Comparison of ENCODE assay signal across 1 cellular context in the genomic region with DNA sequence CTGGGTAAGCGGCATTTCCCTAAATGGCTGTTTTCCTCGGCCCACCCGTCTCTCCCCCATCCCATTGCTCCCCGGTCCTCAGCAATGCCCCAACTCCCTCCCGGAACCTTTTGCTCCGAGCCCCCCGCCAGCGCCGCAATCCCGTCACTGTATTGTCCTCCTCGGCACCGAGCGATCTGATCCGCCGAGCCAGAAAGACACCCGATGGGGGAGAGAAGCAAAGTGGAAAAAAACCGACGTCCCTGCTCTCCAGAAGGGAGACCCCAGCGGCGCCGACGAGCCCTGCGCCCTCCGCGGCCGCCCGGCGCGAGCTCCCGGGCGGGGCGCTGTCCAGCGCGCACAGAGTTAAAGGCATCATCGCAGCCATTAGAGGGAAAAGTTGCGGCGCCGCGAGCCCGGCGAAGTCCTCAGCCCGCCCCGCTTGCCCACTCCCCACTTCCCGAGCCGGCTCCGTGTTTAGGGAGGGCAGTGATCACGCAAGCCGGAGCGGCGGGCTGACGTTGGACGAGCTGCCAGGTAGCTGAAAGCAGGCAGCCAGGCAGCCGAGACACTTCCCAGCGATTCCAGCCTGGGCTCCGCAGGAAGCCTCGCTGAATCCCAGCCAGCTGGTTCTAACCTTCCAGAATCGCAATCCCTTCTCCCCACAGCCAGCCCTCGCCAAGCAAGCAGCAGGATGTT.
TF ChIP-seq lines count a peak whose summit lies in the region.

A gene with protein sequence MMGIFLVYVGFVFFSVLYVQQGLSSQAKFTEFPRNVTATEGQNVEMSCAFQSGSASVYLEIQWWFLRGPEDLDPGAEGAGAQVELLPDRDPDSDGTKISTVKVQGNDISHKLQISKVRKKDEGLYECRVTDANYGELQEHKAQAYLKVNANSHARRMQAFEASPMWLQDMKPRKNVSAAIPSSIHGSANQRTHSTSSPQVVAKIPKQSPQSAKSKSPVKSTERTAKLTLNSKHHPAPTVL (plus strand): TSS at position 435 of the 678 bp plus-strand sequence. CDS start 356 bp downstream, outside the sequence.

TF ChIP-seq in HepG2, 621 proteins besides CTCF, POLR2A, EP300 and RAD21 (continued from another document):
- TF ChIP-seq, protein P1, sequence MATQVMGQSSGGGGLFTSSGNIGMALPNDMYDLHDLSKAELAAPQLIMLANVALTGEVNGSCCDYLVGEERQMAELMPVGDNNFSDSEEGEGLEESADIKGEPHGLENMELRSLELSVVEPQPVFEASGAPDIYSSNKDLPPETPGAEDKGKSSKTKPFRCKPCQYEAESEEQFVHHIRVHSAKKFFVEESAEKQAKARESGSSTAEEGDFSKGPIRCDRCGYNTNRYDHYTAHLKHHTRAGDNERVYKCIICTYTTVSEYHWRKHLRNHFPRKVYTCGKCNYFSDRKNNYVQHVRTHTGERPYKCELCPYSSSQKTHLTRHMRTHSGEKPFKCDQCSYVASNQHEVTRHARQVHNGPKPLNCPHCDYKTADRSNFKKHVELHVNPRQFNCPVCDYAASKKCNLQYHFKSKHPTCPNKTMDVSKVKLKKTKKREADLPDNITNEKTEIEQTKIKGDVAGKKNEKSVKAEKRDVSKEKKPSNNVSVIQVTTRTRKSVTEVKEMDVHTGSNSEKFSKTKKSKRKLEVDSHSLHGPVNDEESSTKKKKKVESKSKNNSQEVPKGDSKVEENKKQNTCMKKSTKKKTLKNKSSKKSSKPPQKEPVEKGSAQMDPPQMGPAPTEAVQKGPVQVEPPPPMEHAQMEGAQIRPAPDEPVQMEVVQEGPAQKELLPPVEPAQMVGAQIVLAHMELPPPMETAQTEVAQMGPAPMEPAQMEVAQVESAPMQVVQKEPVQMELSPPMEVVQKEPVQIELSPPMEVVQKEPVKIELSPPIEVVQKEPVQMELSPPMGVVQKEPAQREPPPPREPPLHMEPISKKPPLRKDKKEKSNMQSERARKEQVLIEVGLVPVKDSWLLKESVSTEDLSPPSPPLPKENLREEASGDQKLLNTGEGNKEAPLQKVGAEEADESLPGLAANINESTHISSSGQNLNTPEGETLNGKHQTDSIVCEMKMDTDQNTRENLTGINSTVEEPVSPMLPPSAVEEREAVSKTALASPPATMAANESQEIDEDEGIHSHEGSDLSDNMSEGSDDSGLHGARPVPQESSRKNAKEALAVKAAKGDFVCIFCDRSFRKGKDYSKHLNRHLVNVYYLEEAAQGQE (IDR thresholded peaks at IDR 0.05; ENCODE audit: borderline replicate concordance in 1 of 2, low read depth in 1 of 2, low read length in 2 of 2) = peak; percentile 55 to 89
- TF ChIP-seq GPN1 (CRISPR knock-in tag; IDR thresholded peaks at IDR 0.05; ENCODE audit: borderline replicate concordance) = no peak
- TF ChIP-seq, protein P2, sequence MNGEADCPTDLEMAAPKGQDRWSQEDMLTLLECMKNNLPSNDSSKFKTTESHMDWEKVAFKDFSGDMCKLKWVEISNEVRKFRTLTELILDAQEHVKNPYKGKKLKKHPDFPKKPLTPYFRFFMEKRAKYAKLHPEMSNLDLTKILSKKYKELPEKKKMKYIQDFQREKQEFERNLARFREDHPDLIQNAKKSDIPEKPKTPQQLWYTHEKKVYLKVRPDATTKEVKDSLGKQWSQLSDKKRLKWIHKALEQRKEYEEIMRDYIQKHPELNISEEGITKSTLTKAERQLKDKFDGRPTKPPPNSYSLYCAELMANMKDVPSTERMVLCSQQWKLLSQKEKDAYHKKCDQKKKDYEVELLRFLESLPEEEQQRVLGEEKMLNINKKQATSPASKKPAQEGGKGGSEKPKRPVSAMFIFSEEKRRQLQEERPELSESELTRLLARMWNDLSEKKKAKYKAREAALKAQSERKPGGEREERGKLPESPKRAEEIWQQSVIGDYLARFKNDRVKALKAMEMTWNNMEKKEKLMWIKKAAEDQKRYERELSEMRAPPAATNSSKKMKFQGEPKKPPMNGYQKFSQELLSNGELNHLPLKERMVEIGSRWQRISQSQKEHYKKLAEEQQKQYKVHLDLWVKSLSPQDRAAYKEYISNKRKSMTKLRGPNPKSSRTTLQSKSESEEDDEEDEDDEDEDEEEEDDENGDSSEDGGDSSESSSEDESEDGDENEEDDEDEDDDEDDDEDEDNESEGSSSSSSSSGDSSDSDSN (CRISPR knock-in tag; IDR thresholded peaks at IDR 0.05) = peak; percentile 21; the same call in 1 of the 2 replicates
TF ChIP-seq in HepG2: peak in this region for 6.
